Comparison of ENCODE assay signal across 7 cellular contexts in the genomic region with DNA sequence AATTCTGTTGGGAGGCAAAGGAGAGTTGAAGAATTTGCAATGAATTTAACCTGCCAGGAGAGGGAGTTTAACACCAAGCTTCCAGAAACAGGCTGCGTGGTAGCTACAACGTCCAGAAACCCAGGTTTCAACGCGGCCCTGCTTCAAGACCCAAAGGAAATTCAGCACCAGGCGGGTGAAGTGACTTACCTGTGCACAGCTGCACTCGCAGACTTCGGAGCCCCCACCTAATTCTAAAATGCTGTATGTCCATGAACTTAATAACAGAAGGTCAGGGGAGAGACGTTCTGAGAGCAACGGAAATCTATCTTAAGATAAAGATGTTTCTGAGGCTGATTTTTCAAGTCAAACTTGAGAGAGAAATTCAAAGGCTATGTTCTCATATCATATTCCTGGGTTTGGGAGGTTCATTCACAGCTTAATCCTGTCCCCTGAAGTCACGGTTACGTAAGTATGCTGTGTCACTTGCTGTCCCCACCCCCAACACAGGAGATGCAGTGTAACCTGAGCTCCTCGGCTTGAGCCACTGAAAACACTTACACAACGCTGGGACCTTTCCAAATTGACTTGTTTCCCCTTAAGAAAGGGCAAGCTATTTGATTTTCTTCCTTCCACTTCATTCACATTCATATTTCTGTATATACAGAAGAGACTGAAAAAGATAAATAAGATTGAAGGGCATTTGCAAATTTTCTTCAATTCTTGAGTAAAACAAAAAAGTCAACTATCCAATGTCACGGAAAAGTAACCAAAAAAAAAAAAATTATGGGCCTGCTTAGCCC. TPM values are rescaled to one million over a fixed set of nuclear protein-coding genes. Genes with fewer than 3 reads are reported as not detected.
A peak's percentile ranks its signal among the peaks of the same experiment; 100 is the strongest.
DNase-seq lines count a peak whose midpoint lies in the region; ATAC-seq and TF ChIP-seq lines count a peak whose summit lies in the region.

No MANE protein-coding gene starts in this region.

- peaks cover 5% of the 10 kb centered on the region for H3K36me3 Mint-ChIP-seq in progenitor cell of endocrine pancreas (ENCODE audit: insufficient read depth)

- WGBS in heart right ventricle, 2 donors, result 20 to 22% methylated on average over 14 of the region's 14 CpGs

- ATAC-seq in heart right ventricle, result peak; percentile 81 to 93 (median 91)
- no peak for ATAC-seq in HG02571 (IDR thresholded peaks at IDR 0.05; ENCODE audit: unreplicated experiment)

- intact Hi-C loops in heart right ventricle (cut with DNase I), result loop anchor here (1.0 to 5.0 kb wide), 6 partner anchors 21 to 78 kb away; no protein-coding TSS in a partner anchor

- H3K4me1 ChIP-seq in heart right ventricle, result peaks cover 3 to 42% (median 19%) of the 10 kb centered on the region in 9 donors

- peaks cover 0 to 4% (median 0%) of the 10 kb centered on the region in 9 donors for H3K36me3 ChIP-seq in heart right ventricle

- peak overlapping the region; percentile 99 for H3K27ac Mint-ChIP-seq in progenitor cell of endocrine pancreas

- H3K4me1 Mint-ChIP-seq in progenitor cell of endocrine pancreas (ENCODE audit: low read depth), result peaks cover 22% of the 10 kb centered on the region

- DNase-seq in MV-4-11 (lab: John Stamatoyannopoulos, UW) (peak; percentile 78), SW 1271 (lab: John Stamatoyannopoulos, UW) (peak; percentile 87 to 90), anterior cingulate cortex (lab: John Stamatoyannopoulos, UW) (peak in 48 of 58 donors; percentile 2 to 57 (median 19)), heart right ventricle (peak; percentile 25 to 76), progenitor cell of endocrine pancreas (ENCODE audit: low spot score, unreplicated experiment) (peak; percentile 14)

- H3K27me3 Mint-ChIP-seq in progenitor cell of endocrine pancreas, result no peaks in the 10 kb centered on the region

- H3K4me3 ChIP-seq in heart right ventricle, result peak overlapping the region in 7 of 10 donors; percentile 11 to 35 (median 28)

- no peaks in the 10 kb centered on the region for H3K9me3 Mint-ChIP-seq in progenitor cell of endocrine pancreas (ENCODE audit: low read depth)

- TF ChIP-seq CTCF in GM12873 (IDR thresholded peaks at IDR 0.05; ENCODE audit: insufficient read depth, low read depth, low read length, missing control alignments) (peak; percentile 67), heart right ventricle (IDR thresholded peaks at IDR 0.05) (peak; percentile 41 to 81 (median 67)), progenitor cell of endocrine pancreas (IDR thresholded peaks at IDR 0.05; ENCODE audit: unreplicated experiment) (peak; percentile 69)

- H3K27ac ChIP-seq in heart right ventricle, result peak overlapping the region; percentile 38 to 92 (median 86)

- H3K27me3 ChIP-seq in heart right ventricle, result no peaks in the 10 kb centered on the region

- H3K9me3 ChIP-seq in heart right ventricle, result no peaks in the 10 kb centered on the region

- H3K4me3 Mint-ChIP-seq in progenitor cell of endocrine pancreas (ENCODE audit: low read depth), result peak overlapping the region; percentile 65

RNA-seq across cellular contexts. Expression of gene CLIP1, which starts 22.7 kb away (rescaled TPM):
- total RNA-seq in heart right ventricle (100 to 1,000 TPM in 5 of 10 donors, 10 to 100 TPM in 5; 87.4 to 135 (median 100) TPM), progenitor cell of endocrine pancreas (78.6 and 81.8 TPM in 2 replicates)
- 10 to 100 TPM; 36.3 to 39.1 TPM for polyA plus RNA-seq in heart right ventricle

Comparison
In these comparisons a context has a peak if more than half of its experiments do, and no peak if none do; other contexts are left out.
1. DNase-seq: peak in every context shown above with its lines; median percentile 88 in SW 1271; 78 in MV-4-11; 50 in heart right ventricle; 19 in anterior cingulate cortex; 14 in progenitor cell of endocrine pancreas.